8 cellular contexts compared by ENCODE assay signal in the genomic region with DNA sequence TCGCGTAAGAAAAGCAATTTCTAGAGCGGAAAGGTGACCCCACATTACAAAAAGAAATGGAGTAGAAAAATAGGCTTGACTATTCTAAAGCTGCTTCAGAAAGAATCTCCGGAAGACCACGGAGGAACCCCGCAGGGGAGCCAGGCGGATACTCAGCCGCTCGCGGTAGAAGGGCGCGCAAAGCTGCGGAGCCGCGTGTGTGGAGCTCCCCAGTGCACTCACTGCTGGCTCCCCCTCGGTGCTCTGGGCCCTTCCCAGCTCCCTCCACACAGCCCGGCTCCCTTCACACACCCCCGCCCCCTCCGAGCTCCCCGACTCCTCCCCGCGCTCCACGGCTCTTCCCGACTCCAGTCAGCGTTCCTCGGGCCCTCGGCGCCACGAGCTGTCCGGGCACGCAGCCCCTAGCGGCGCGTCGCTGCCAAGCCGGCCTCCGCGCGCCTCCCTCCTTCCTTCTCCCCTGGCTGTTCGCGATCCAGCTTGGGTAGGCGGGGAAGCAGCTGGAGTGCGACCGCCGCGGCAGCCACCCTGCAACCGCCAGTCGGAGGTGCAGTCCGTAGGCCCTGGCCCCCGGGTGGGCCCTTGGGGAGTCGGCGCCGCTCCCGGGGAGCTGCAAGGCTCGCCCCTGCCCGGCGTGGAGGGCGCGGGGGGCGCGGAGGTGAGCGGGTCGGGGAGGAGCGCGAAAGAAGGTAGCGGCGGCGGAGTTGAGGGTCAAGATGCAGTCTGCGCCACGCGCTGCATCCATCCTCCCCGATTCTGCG. TPM values are rescaled to one million over a fixed set of nuclear protein-coding genes. Genes with fewer than 3 reads are reported as not detected.
DNase-seq lines count a peak whose midpoint lies in the region; ATAC-seq lines count a peak whose summit lies in the region.

STEAP2 (plus strand) TSS at position 350 of the 758 bp plus-strand sequence. CDS start 13,343 bp downstream, outside the sequence.

- peak within 1 kb of the TSS; percentile 83 to 90 for H3K27ac ChIP-seq in esophagus (ENCODE audit: low read depth in 2 of 2, low read length in 1 of 2)

- POLR2A ChIA-PET in activated CD4-positive, alpha-beta T cell treated with anti-CD3 and anti-CD28 coated beads, Interleukin-2, amount 10 ng/mL, durations not matched to agents 7 days and 5 days (lab: Charles Lee) = no interaction called here

- no peaks in the 10 kb centered on the region for H3K36me3 ChIP-seq in esophagus (ENCODE audit: control insufficient read depth in 2 of 2, insufficient read depth in 2 of 2, low read length in 1 of 2)

- CTCF ChIA-PET in activated naive CD4-positive, alpha-beta T cell treated with anti-CD3 and anti-CD28 coated beads, Interleukin-2, amount 10 ng/mL, durations not matched to agents 7 days and 5 days (lab: Charles Lee) = interaction anchor here (0.7 to 1.5 kb wide), 7 partner anchors 12 to 221 kb away, joined by 3 to 7 read pairs (median 3); partner anchors contain the start of gene STEAP1
- CTCF ChIA-PET in activated CD4-positive, alpha-beta T cell treated with anti-CD3 and anti-CD28 coated beads, Interleukin-2, amount 10 ng/mL, durations not matched to agents 7 days and 5 days (lab: Charles Lee) = interaction anchor here (1.1 to 1.7 kb wide), 4 partner anchors 12 to 34 kb away, joined by 3 to 4 read pairs (median 3); no protein-coding TSS in a partner anchor

- H3K9me3 Mint-ChIP-seq in activated naive CD4-positive, alpha-beta T cell treated with anti-CD3 and anti-CD28 coated beads, Interleukin-2, amount 10 ng/mL, durations not matched to agents 7 days and 5 days = no peaks in the 10 kb centered on the region
- H3K9me3 Mint-ChIP-seq in activated CD4-positive, alpha-beta T cell treated with anti-CD3 and anti-CD28 coated beads, Interleukin-2, amount 10 ng/mL, durations not matched to agents 7 days and 5 days = no peaks in the 10 kb centered on the region

- no peaks in the 10 kb centered on the region for H3K36me3 Mint-ChIP-seq in activated naive CD4-positive, alpha-beta T cell treated with anti-CD3 and anti-CD28 coated beads, Interleukin-2, amount 10 ng/mL, durations not matched to agents 7 days and 5 days
- no peaks in the 10 kb centered on the region for H3K36me3 Mint-ChIP-seq in activated CD4-positive, alpha-beta T cell treated with anti-CD3 and anti-CD28 coated beads, Interleukin-2, amount 10 ng/mL, durations not matched to agents 7 days and 5 days (ENCODE audit: low read depth)

- H3K27ac Mint-ChIP-seq in activated naive CD4-positive, alpha-beta T cell treated with anti-CD3 and anti-CD28 coated beads, Interleukin-2, amount 10 ng/mL, durations not matched to agents 7 days and 5 days = no peak within 1 kb of the TSS
- no peak within 1 kb of the TSS for H3K27ac Mint-ChIP-seq in activated CD4-positive, alpha-beta T cell treated with anti-CD3 and anti-CD28 coated beads, Interleukin-2, amount 10 ng/mL, durations not matched to agents 7 days and 5 days

- WGBS in esophagus, 2 donors = 1 to 2% methylated on average over 64 to 73 of the region's 73 CpGs

- no peaks in the 10 kb centered on the region for H3K27me3 ChIP-seq in esophagus (ENCODE audit: control insufficient read depth in 1 of 2, insufficient read depth in 2 of 2, low read length in 2 of 2)

- peaks cover 10% of the 10 kb centered on the region for H3K27me3 Mint-ChIP-seq in activated naive CD4-positive, alpha-beta T cell treated with anti-CD3 and anti-CD28 coated beads, Interleukin-2, amount 10 ng/mL, durations not matched to agents 7 days and 5 days
- H3K27me3 Mint-ChIP-seq in activated CD4-positive, alpha-beta T cell treated with anti-CD3 and anti-CD28 coated beads, Interleukin-2, amount 10 ng/mL, durations not matched to agents 7 days and 5 days = peaks cover 24% of the 10 kb centered on the region

- H3K4me3 Mint-ChIP-seq in activated naive CD4-positive, alpha-beta T cell treated with anti-CD3 and anti-CD28 coated beads, Interleukin-2, amount 10 ng/mL, durations not matched to agents 7 days and 5 days = no peak within 1 kb of the TSS
- H3K4me3 Mint-ChIP-seq in activated CD4-positive, alpha-beta T cell treated with anti-CD3 and anti-CD28 coated beads, Interleukin-2, amount 10 ng/mL, durations not matched to agents 7 days and 5 days = peak within 1 kb of the TSS; percentile 13

- H3K9me3 ChIP-seq in esophagus (ENCODE audit: control insufficient read depth in 2 of 2, insufficient read depth in 1 of 2, low read depth in 1 of 2, low read length in 1 of 2) = no peaks in the 10 kb centered on the region

- peaks cover 8% of the 10 kb centered on the region for H3K4me1 Mint-ChIP-seq in activated naive CD4-positive, alpha-beta T cell treated with anti-CD3 and anti-CD28 coated beads, Interleukin-2, amount 10 ng/mL, durations not matched to agents 7 days and 5 days
- H3K4me1 Mint-ChIP-seq in activated CD4-positive, alpha-beta T cell treated with anti-CD3 and anti-CD28 coated beads, Interleukin-2, amount 10 ng/mL, durations not matched to agents 7 days and 5 days = peaks cover 2% of the 10 kb centered on the region

- H3K4me1 ChIP-seq in esophagus (ENCODE audit: control insufficient read depth in 2 of 2, insufficient read depth in 2 of 2, low read length in 1 of 2) = no peaks in the 10 kb centered on the region

- ATAC-seq in HG02763 (IDR thresholded peaks at IDR 0.05; ENCODE audit: unreplicated experiment) = peak; percentile 80
- ATAC-seq in stimulated activated naive CD8-positive, alpha-beta T cell treated with anti-CD3 and anti-CD28 coated beads, Interleukin-15, Interleukin-2, amounts not matched to agents 100 U/mL and 50 U/mL, for 24 hours = peak; percentile 89

- DNase-seq in activated naive CD4-positive, alpha-beta T cell treated with anti-CD3 and anti-CD28 coated beads, Interleukin-2, amount 10 ng/mL, durations not matched to agents 7 days and 5 days = peak; percentile 36
- no peak for DNase-seq in activated naive CD4-positive, alpha-beta T cell (lab: John Stamatoyannopoulos, UW)
- DNase-seq in NCI-H1694 (lab: John Stamatoyannopoulos, UW) (peak; percentile 55), midbrain (lab: John Stamatoyannopoulos, UW) (peak; percentile 73)
- DNase-seq in activated CD4-positive, alpha-beta T cell treated with anti-CD3 and anti-CD28 coated beads, Interleukin-2, amount 10 ng/mL, durations not matched to agents 7 days and 5 days = peak; percentile 7
- DNase-seq in stimulated activated naive CD8-positive, alpha-beta T cell treated with anti-CD3 and anti-CD28 coated beads, Interleukin-15, Interleukin-2, amounts not matched to agents 100 U/mL and 50 U/mL, for 24 hours = peak; percentile 58

- H3K4me3 ChIP-seq in esophagus (ENCODE audit: low read depth in 1 of 2, low read length in 2 of 2) = peak within 1 kb of the TSS; percentile 61 to 86

RNA-seq across cellular contexts. Expression of gene STEAP2, which starts in this region (rescaled TPM):
- total RNA-seq in activated CD4-positive, alpha-beta T cell treated with anti-CD3 and anti-CD28 coated beads, Interleukin-2, amount 10 ng/mL, durations not matched to agents 7 days and 5 days = not detected
- polyA plus RNA-seq in esophagus = 1 to 10 TPM; 2.1 to 2.6 TPM

Comparison
In these comparisons a context has a peak if more than half of its experiments do, and no peak if none do; other contexts are left out.
1. DNase-seq: peak in activated naive CD4-positive, alpha-beta T cell treated with anti-CD3 and anti-CD28 coated beads, Interleukin-2, amount 10 ng/mL, durations not matched to agents 7 days and 5 days (single experiment), NCI-H1694 (single experiment), midbrain (single experiment) and stimulated activated naive CD8-positive, alpha-beta T cell treated with anti-CD3 and anti-CD28 coated beads, Interleukin-15, Interleukin-2, amounts not matched to agents 100 U/mL and 50 U/mL, for 24 hours (single experiment); none in activated naive CD4-positive, alpha-beta T cell (0 of 4).
2. Peak in DNase-seq in activated CD4-positive, alpha-beta T cell treated with anti-CD3 and anti-CD28 coated beads, Interleukin-2, amount 10 ng/mL, durations not matched to agents 7 days and 5 days; RNA of the gene not detected or under 1 TPM.